Comparison of ENCODE assay signal across 8 cellular contexts in the genomic region with DNA sequence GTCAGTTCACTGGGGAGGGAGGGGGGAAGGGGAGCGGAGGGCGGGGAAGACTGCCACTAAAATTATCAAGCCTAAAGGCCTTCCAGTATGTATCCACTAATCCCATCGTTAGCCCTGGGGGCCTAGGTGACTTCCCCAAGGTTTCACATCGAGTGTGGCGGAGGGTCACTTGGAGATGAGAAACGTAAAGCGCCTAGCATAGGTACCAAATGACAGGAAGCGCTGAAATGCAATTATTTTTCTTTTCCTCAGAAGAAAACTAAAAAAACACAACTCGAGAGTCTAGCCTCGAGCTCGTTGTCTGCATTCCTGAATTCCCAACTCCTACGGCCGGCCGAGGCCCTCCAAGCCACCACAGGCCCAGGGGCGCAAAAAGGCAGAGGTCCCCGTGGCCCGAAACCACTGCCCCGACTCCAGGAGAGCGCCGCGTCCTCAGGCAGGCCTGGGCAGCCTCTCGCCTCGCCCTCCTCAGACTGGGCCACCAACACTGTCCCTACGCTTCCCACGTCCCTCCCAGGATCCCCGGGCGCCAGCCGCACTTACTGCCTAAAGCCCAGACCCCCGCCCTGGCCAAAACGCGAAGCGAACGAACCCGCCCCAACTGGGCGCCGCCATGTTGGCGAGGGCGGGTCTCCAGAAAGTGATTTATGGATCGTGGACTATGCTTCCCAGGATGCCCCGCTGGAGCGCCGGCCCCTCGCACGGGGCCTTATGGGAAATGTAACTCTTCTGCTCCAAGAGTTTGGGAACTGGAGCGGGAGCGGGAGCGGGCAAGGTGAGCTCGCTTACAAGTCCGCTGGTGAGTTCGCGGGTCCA. TPM values are rescaled to one million over a fixed set of nuclear protein-coding genes. Genes with fewer than 3 reads are reported as not detected.
DNase-seq lines count a peak whose midpoint lies in the region; ATAC-seq, FAIRE-seq and TF ChIP-seq lines count a peak whose summit lies in the region.

Gene USP40 (minus strand): TSS at position 642 of the 816 bp plus-strand sequence. CDS start 1,228 bp downstream, outside the sequence.

- intact Hi-C loops in HepG2 (cut with micrococcal nuclease; ENCODE audit: unreplicated experiment): no loop called here

- H3K4me2 ChIP-seq in HepG2 (ENCODE audit: low read depth, low read length): peak within 1 kb of the TSS; percentile 82

- TF ChIP-seq POLR2A in GM18951 (IDR thresholded peaks at IDR 0.05; ENCODE audit: extremely low read depth, insufficient read depth, insufficient read length) (peak; percentile 78), HepG2 (IDR thresholded peaks at IDR 0.05; ENCODE audit: insufficient read depth in 1 of 2, low read depth in 2 of 2, low read length in 2 of 2) (peak; percentile 92 to 93)

- POLR2A ChIA-PET in HepG2 (lab: Yijun Ruan, JAX): interaction anchor here (0.7 to 1.3 kb wide), 3 partner anchors 8 to 150 kb away, joined by 3 to 8 read pairs (median 5); no protein-coding TSS in a partner anchor

- peak; percentile 60 for TF ChIP-seq RAD21 in HepG2 (CRISPR knock-in tag; IDR thresholded peaks at IDR 0.05)

- H3K4me3 ChIP-seq in ACC112 (ENCODE audit: low read depth, low read length) (peak within 1 kb of the TSS; percentile 81), duodenal mucosa (ENCODE audit: low read depth in 1 of 2, low read length in 2 of 2) (peak within 1 kb of the TSS; percentile 92 to 97), HepG2 (replicated peaks in 1 of 3; ENCODE audit: insufficient read depth in 1 of 3, low read depth in 2 of 3, low read length in 3 of 3) (peak within 1 kb of the TSS; percentile 94 to 98 (median 97))

- peak; percentile 76 for FAIRE-seq in HepG2 (lab: Jason Lieb, UNC)

- CTCF ChIA-PET in HepG2 (lab: Yijun Ruan, JAX; ENCODE audit: low intra/inter-chr PET ratio, low total read pairs): no interaction called here

- H2AFZ ChIP-seq in ACC112 (ENCODE audit: low read length, unreplicated experiment): peak within 1 kb of the TSS; percentile 65
- no peak within 1 kb of the TSS for H2AFZ ChIP-seq in HepG2 (ENCODE audit: low read length)

- H3K27me3 ChIP-seq in ACC112 (ENCODE audit: insufficient read depth, low read length): 0 out of 2 replicates have a peak, but pooled peaks cover 2% of the 10 kb centered on the region
- no peaks in the 10 kb centered on the region for H3K27me3 ChIP-seq in duodenal mucosa (ENCODE audit: control insufficient read depth in 1 of 2, insufficient read depth in 2 of 2, low read length in 2 of 2)
- H3K27me3 ChIP-seq in HepG2 (ENCODE audit: control insufficient read depth in 1 of 2, insufficient read depth in 2 of 2, low read length in 2 of 2): no peaks in the 10 kb centered on the region; a peak in 1 of 5 replicates

- H4K20me1 ChIP-seq in HepG2 (ENCODE audit: insufficient read depth, low read length): no peaks in the 10 kb centered on the region

- 1% methylated on average over 48 of the region's 51 CpGs for WGBS in HepG2 (ENCODE audit: low lambda C conversion rate)

- BruUV-seq in HepG2 (replicated peaks; lab: Mats Ljungman, UMichigan): no TSS peak

- peaks cover 8% of the 10 kb centered on the region for H3K36me3 ChIP-seq in ACC112 (ENCODE audit: insufficient read depth, low read length)
- peaks cover 0 to 3% of the 10 kb centered on the region in 2 donors for H3K36me3 ChIP-seq in duodenal mucosa (ENCODE audit: control insufficient read depth in 1 of 2, insufficient read depth in 2 of 2, low read length in 2 of 2)
- H3K36me3 ChIP-seq in HepG2 (replicated peaks in 1 of 2; ENCODE audit: control insufficient read depth in 1 of 2, insufficient read depth in 2 of 2, low read length in 2 of 2): no peaks in the 10 kb centered on the region

- DNase-seq in NCI-H524 treated with DMSO at 0.1 percent for 48 hours (lab: John Stamatoyannopoulos, UW) (peak; percentile 89), HepG2 (ENCODE audit: low spot score) (peak; percentile 90)
- DNase-seq in activated CD4-positive, alpha-beta T cell treated with anti-CD3 and anti-CD28 coated beads, Interleukin-2, amount 50 U/mL, for 48 hours: peak; percentile 65 to 74
- DNase-seq in stimulated activated CD4-positive, alpha-beta T cell treated with anti-CD3 and anti-CD28 coated beads, Interleukin-2, amount 100 ng/mL, for 4 hours (ENCODE audit: low read depth): peak; percentile 24

- in situ Hi-C loops in GM18951 (cut with MboI; ENCODE audit: low sequenced_read_pairs, unreplicated experiment) (no loop called here), HepG2 (cut with HindIII; ENCODE audit: extremely low pct_ligation_motif_present, low pct_unique_long_range_greater_than_20kb) (no loop called here)

- H3K4me1 ChIP-seq in ACC112 (ENCODE audit: control insufficient read depth, insufficient read depth, low read length, unreplicated experiment) (peaks cover 9% of the 10 kb centered on the region), duodenal mucosa (ENCODE audit: control insufficient read depth in 1 of 2, insufficient read depth in 2 of 2, low read length in 2 of 2) (peaks cover 5 to 7% of the 10 kb centered on the region in 2 donors), HepG2 (ENCODE audit: insufficient read depth, low read length) (peaks cover 16% of the 10 kb centered on the region)

- peak; percentile 18; the same call in 1 of the 2 replicates for TF ChIP-seq CTCF in HepG2 (CRISPR knock-in tag; IDR thresholded peaks at IDR 0.05)

- peak within 1 kb of the TSS; percentile 74 for H3K27ac ChIP-seq in ACC112 (ENCODE audit: low read depth, low read length)
- H3K27ac ChIP-seq in duodenal mucosa (ENCODE audit: low read depth, low read length): peak within 1 kb of the TSS; percentile 93
- H3K27ac ChIP-seq in HepG2 (ENCODE audit: extremely low read length, insufficient read depth, low read length): peak within 1 kb of the TSS; percentile 89

- no peaks in the 10 kb centered on the region for H3K9me3 ChIP-seq in duodenal mucosa (ENCODE audit: control insufficient read depth in 1 of 2, low read length in 2 of 2)
- no peaks in the 10 kb centered on the region for H3K9me3 ChIP-seq in HepG2 (ENCODE audit: low read length)

- H3K79me2 ChIP-seq in ACC112 (ENCODE audit: control insufficient read depth, insufficient read depth, low read length, unreplicated experiment) (peaks cover 17% of the 10 kb centered on the region), HepG2 (ENCODE audit: insufficient read depth, low read length) (peaks cover 5% of the 10 kb centered on the region)

- TF ChIP-seq EP300 in HepG2 (IDR thresholded peaks at IDR 0.05; ENCODE audit: low read depth in 2 of 2, low read length in 2 of 2): no peak
- 0 out of 2 replicates have a peak, but pooled peaks have one; percentile 20 for TF ChIP-seq EP300 in HepG2 (CRISPR knock-in tag; IDR thresholded peaks at IDR 0.05; ENCODE audit: borderline replicate concordance)

- ATAC-seq in HG03354 (IDR thresholded peaks at IDR 0.05; ENCODE audit: poor library complexity, severe bottlenecking, unreplicated experiment): peak; percentile 74
- peak; percentile 100 for ATAC-seq in HepG2

- peak within 1 kb of the TSS; percentile 83 to 97 for H3K9ac ChIP-seq in duodenal mucosa (ENCODE audit: low read depth in 1 of 2, low read length in 2 of 2)
- peak within 1 kb of the TSS; percentile 96 for H3K9ac ChIP-seq in HepG2 (ENCODE audit: insufficient read depth, low read depth, low read length)

TF ChIP-seq in HepG2, 621 proteins besides CTCF, POLR2A, EP300 and RAD21 (continues in another document):
- TF ChIP-seq NFE2 (CRISPR knock-in tag; IDR thresholded peaks at IDR 0.05) (no peak), ZNF747 (CRISPR knock-in tag; IDR thresholded peaks at IDR 0.05; ENCODE audit: borderline replicate concordance) (0 out of 2 replicates have a peak, but pooled peaks have one; percentile 65), ZNF782 (CRISPR knock-in tag; IDR thresholded peaks at IDR 0.05; ENCODE audit: borderline replicate concordance) (peak; percentile 84), ZNF431 (CRISPR knock-in tag; IDR thresholded peaks at IDR 0.05; ENCODE audit: borderline replicate concordance, low read depth) (no peak)
- TF ChIP-seq, protein P1, sequence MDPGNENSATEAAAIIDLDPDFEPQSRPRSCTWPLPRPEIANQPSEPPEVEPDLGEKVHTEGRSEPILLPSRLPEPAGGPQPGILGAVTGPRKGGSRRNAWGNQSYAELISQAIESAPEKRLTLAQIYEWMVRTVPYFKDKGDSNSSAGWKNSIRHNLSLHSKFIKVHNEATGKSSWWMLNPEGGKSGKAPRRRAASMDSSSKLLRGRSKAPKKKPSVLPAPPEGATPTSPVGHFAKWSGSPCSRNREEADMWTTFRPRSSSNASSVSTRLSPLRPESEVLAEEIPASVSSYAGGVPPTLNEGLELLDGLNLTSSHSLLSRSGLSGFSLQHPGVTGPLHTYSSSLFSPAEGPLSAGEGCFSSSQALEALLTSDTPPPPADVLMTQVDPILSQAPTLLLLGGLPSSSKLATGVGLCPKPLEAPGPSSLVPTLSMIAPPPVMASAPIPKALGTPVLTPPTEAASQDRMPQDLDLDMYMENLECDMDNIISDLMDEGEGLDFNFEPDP (CRISPR knock-in tag; conservative IDR thresholded peaks at IDR 0.05): no peak

RNA-seq across cellular contexts. Expression of gene USP40, which starts in this region (rescaled TPM):
- total RNA-seq in HepG2 (2016; rRNA removed; fragmentation: Illumina TruSeq; extraction: Trizol): 41.0 and 57.2 TPM in 2 replicates
- 7.5 and 8.1 TPM in 2 replicates for total RNA-seq in HepG2 (2016; cell fraction: cytosol; rRNA removed; fragmentation: Illumina TruSeq; extraction: Trizol; ENCODE audit: low read depth)
- total RNA-seq in HepG2 (2016; cell fraction: insoluble cytoplasmic fraction; rRNA removed; fragmentation: Illumina TruSeq; extraction: Trizol): 39.8 and 59.3 TPM in 2 replicates
- total RNA-seq in HepG2 (2016; cell fraction: membrane; rRNA removed; fragmentation: Illumina TruSeq; extraction: Trizol): 27.5 and 30.2 TPM in 2 replicates
- total RNA-seq in HepG2 (2016; cell fraction: nucleus; rRNA removed; fragmentation: Illumina TruSeq; extraction: Trizol): 63.3 and 74.1 TPM in 2 replicates
- 40.2 and 46.3 TPM in 2 replicates for polyA plus RNA-seq in HepG2 (2011; rRNA removed)
- polyA plus RNA-seq in HepG2 (2011; cell fraction: cytosol; rRNA removed): 27.0 and 32.9 TPM in 2 replicates
- 145 and 189 TPM in 2 replicates for polyA plus RNA-seq in HepG2 (2011; cell fraction: nucleus; rRNA removed)
- 20.5 and 28.6 TPM in 2 replicates for polyA plus RNA-seq in HepG2 (2012)
- polyA plus RNA-seq in HepG2 (2016; cell fraction: cytosol; fragmentation: Illumina TruSeq; extraction: Trizol; ENCODE audit: low read depth): 6.2 and 6.8 TPM in 2 replicates
- polyA plus RNA-seq in HepG2 (2016; cell fraction: insoluble cytoplasmic fraction; fragmentation: Illumina TruSeq; extraction: Trizol; ENCODE audit: low read depth): 27.9 and 31.8 TPM in 2 replicates
- polyA plus RNA-seq in HepG2 (2016; cell fraction: membrane; fragmentation: Illumina TruSeq; extraction: Trizol; ENCODE audit: low read depth): 12.5 and 13.0 TPM in 2 replicates
- polyA plus RNA-seq in HepG2 (2016; cell fraction: nucleus; fragmentation: Illumina TruSeq; extraction: Trizol; ENCODE audit: insufficient read depth, low read depth): 50.8 and 60.6 TPM in 2 replicates
- 22.3 and 75.9 TPM in 2 replicates for polyA minus RNA-seq in HepG2 (2011; rRNA and poly(A)+ RNA removed; ENCODE audit: low replicate concordance)
- polyA minus RNA-seq in HepG2 (2011; cell fraction: cytosol; rRNA and poly(A)+ RNA removed): 21.5 and 24.6 TPM in 2 replicates
- polyA minus RNA-seq in HepG2 (2011; cell fraction: nucleus; rRNA and poly(A)+ RNA removed): 177 and 180 TPM in 2 replicates

Comparison
In these comparisons a context has a peak if more than half of its experiments do, and no peak if none do; other contexts are left out.
1. Peak in every context shown above with its lines: DNase-seq, ATAC-seq, H3K4me3 ChIP-seq and H3K27ac ChIP-seq.
2. DNase-seq: peak in every context shown above with its lines; median percentile 90 in HepG2; 89 in NCI-H524 treated with DMSO at 0.1 percent for 48 hours; 70 in activated CD4-positive, alpha-beta T cell treated with anti-CD3 and anti-CD28 coated beads, Interleukin-2, amount 50 U/mL, for 48 hours; 24 in stimulated activated CD4-positive, alpha-beta T cell treated with anti-CD3 and anti-CD28 coated beads, Interleukin-2, amount 100 ng/mL, for 4 hours.